In genomic region chr6:83057705-83058321, GRCh38 we compare ENCODE assay signal across 9 cellular contexts. TPM values are rescaled to one million over a fixed set of nuclear protein-coding genes. Genes with fewer than 3 reads are reported as not detected.
DNase-seq lines count a peak whose midpoint lies in the region; ATAC-seq, FAIRE-seq and TF ChIP-seq lines count a peak whose summit lies in the region.
"Had no signal": no experiment of that assay in that cellular context is flagged by ENCODE, and none has a peak within 500 bp of the region (broad histone marks: within the 10 kb centered on the region; RNA-seq: fewer than 3 reads in every experiment).

No MANE protein-coding gene starts in this region.

- no peaks in the 10 kb centered on the region for H3K27me3 Mint-ChIP-seq in type B pancreatic cell

- H4K20me1 ChIP-seq in keratinocyte (ENCODE audit: control insufficient read depth, extremely low read depth, insufficient read depth, low read length), result no peaks in the 10 kb centered on the region

- dilution Hi-C loops in keratinocyte (cut with MboI; ENCODE audit: extremely low pct_ligation_motif_present, low sequenced_read_pairs), result no loop called here

- H3K9me3 Mint-ChIP-seq in type B pancreatic cell, result no peaks in the 10 kb centered on the region

- H3K9ac ChIP-seq in keratinocyte (ENCODE audit: control insufficient read depth, extremely low read depth, insufficient read depth, low read length), result no peak overlapping the region

- in situ Hi-C loops in astrocyte of the spinal cord (cut with HindIII; ENCODE audit: low sequenced_read_pairs), result no loop called here

- H3K27me3 ChIP-seq in keratinocyte (ENCODE audit: control insufficient read depth, extremely low read depth, insufficient read depth, low read length), result no peaks in the 10 kb centered on the region

- peak; percentile 85 for FAIRE-seq in keratinocyte (lab: Jason Lieb, UNC)
- FAIRE-seq: A204.1 had no signal

- peaks cover 4% of the 10 kb centered on the region for H3K4me1 ChIP-seq in keratinocyte (ENCODE audit: control insufficient read depth, extremely low read depth, insufficient read depth, low read length)

- no peak overlapping the region for H2AFZ ChIP-seq in keratinocyte (ENCODE audit: control insufficient read depth, low read length)

- no peak overlapping the region for H3K27ac ChIP-seq in keratinocyte (ENCODE audit: control insufficient read depth, insufficient read depth, low read length)

- ATAC-seq in HG03108 (IDR thresholded peaks at IDR 0.05; ENCODE audit: unreplicated experiment), result peak; percentile 71

- H3K9me3 ChIP-seq in keratinocyte (ENCODE audit: control insufficient read depth, low read depth, low read length), result no peaks in the 10 kb centered on the region

- no peaks in the 10 kb centered on the region for H3K9me1 ChIP-seq in keratinocyte (ENCODE audit: control insufficient read depth, extremely low read depth, insufficient read depth, low read length)

- no peak overlapping the region for H3K4me2 ChIP-seq in keratinocyte (ENCODE audit: control insufficient read depth, extremely low read depth, insufficient read depth, low read depth, low read length)

- no peak overlapping the region for H3K4me3 Mint-ChIP-seq in type B pancreatic cell

- no peaks in the 10 kb centered on the region for H3K79me2 ChIP-seq in keratinocyte (ENCODE audit: control insufficient read depth, insufficient read depth, low read length)

- H3K36me3 ChIP-seq in keratinocyte (ENCODE audit: control insufficient read depth in 2 of 2, extremely low read depth in 1 of 2, insufficient read depth in 2 of 2, low read length in 2 of 2), result peaks cover 0 to 2% of the 10 kb centered on the region in 2 experiments

- peaks cover 7% of the 10 kb centered on the region for H3K36me3 Mint-ChIP-seq in type B pancreatic cell

- H3K27ac Mint-ChIP-seq in type B pancreatic cell, result no peak overlapping the region

- DNase-seq in DMS 273 (lab: John Stamatoyannopoulos, UW; ENCODE audit: unreplicated experiment) (peak; percentile 69), DMS 273 treated with DMSO at 0.1 percent for 48 hours (lab: John Stamatoyannopoulos, UW) (no peak), GM19240 (ENCODE audit: insufficient read length, low spot score) (peak; percentile 5), NCI-H345 treated with DMSO at 0.1 percent for 48 hours (lab: John Stamatoyannopoulos, UW; ENCODE audit: unreplicated experiment) (peak; percentile 27), astrocyte of the spinal cord (ENCODE audit: low read depth, low spot score) (peak; percentile 51), keratinocyte (ENCODE audit: low read depth, low spot score) (no peak), type B pancreatic cell (ENCODE audit: extremely low spot score, unreplicated experiment) (no peak)

- peak; percentile 88 for TF ChIP-seq CTCF in astrocyte of the spinal cord (IDR thresholded peaks at IDR 0.05; ENCODE audit: low read depth, low read length)
- TF ChIP-seq CTCF in keratinocyte (optimal IDR thresholded peaks at IDR 0.05 in 1 of 3, IDR thresholded peaks at IDR 0.05 in 1 of 3, conservative IDR thresholded peaks at IDR 0.05 in 1 of 3; ENCODE audit: extremely low read depth in 1 of 3, insufficient read depth in 2 of 3, low read length in 3 of 3), result peak; percentile 72 to 85 (median 84)
- peak; percentile 81 for TF ChIP-seq CTCF in type B pancreatic cell (conservative IDR thresholded peaks at IDR 0.05)

- H3K4me3 ChIP-seq in astrocyte of the spinal cord (ENCODE audit: low read depth, low read length) (no peak overlapping the region), keratinocyte (ENCODE audit: control insufficient read depth in 2 of 3, extremely low read depth in 1 of 3, insufficient read depth in 2 of 3, low read depth in 1 of 3, low read length in 3 of 3) (no peak overlapping the region)

- H3K4me1 Mint-ChIP-seq in type B pancreatic cell (ENCODE audit: unreplicated experiment), result peaks cover 18% of the 10 kb centered on the region

RNA-seq across cellular contexts. Expression of gene UBE3D, which starts 7.8 kb away (rescaled TPM):
- 4.1 to 6.3 TPM (median 4.5 TPM) in 3 replicates for polyA plus RNA-seq in keratinocyte
- polyA plus RNA-seq in keratinocyte (2011; ENCODE audit: low read depth), result 6.7 TPM
- 3.8 and 5.9 TPM in 2 replicates for polyA plus RNA-seq in keratinocyte (2011; cell fraction: cytosol; rRNA removed)
- 6.0 and 6.8 TPM in 2 replicates for polyA plus RNA-seq in keratinocyte (2011; cell fraction: nucleus; rRNA removed)
- 3.7 and 6.3 TPM in 2 replicates for polyA plus RNA-seq in keratinocyte (2012; ENCODE audit: low replicate concordance)
- 1.2 to 9.9 TPM (median 3.8 TPM) in 3 replicates for polyA minus RNA-seq in keratinocyte
- 1.7 TPM for polyA minus RNA-seq in keratinocyte (2011; cell fraction: cytosol; rRNA and poly(A)+ RNA removed)
- 6.5 and 16.5 TPM in 2 replicates for polyA minus RNA-seq in keratinocyte (2011; cell fraction: nucleus; rRNA and poly(A)+ RNA removed)
- 7.0 and 20.0 TPM in 2 replicates for total RNA-seq in type B pancreatic cell (ENCODE audit: low replicate concordance)

RNA-seq across cellular contexts. Expression of gene DOP1A, which starts 9.7 kb away (rescaled TPM):
- 8.0 to 16.8 TPM (median 14.1 TPM) in 3 replicates for polyA plus RNA-seq in keratinocyte
- 5.4 TPM for polyA plus RNA-seq in keratinocyte (2011; ENCODE audit: low read depth)
- polyA plus RNA-seq in keratinocyte (2011; cell fraction: cytosol; rRNA removed), result 4.6 and 9.2 TPM in 2 replicates
- polyA plus RNA-seq in keratinocyte (2011; cell fraction: nucleus; rRNA removed), result 29.1 and 38.0 TPM in 2 replicates
- polyA plus RNA-seq in keratinocyte (2012; ENCODE audit: low replicate concordance), result 6.4 and 8.6 TPM in 2 replicates
- 8.2 to 53.7 TPM (median 43.8 TPM) in 3 replicates for polyA minus RNA-seq in keratinocyte
- 13.0 TPM for polyA minus RNA-seq in keratinocyte (2011; cell fraction: cytosol; rRNA and poly(A)+ RNA removed)
- polyA minus RNA-seq in keratinocyte (2011; cell fraction: nucleus; rRNA and poly(A)+ RNA removed), result 59.2 and 100 TPM in 2 replicates
- total RNA-seq in type B pancreatic cell (ENCODE audit: low replicate concordance), result 21.7 and 30.1 TPM in 2 replicates

Comparison
In these comparisons a context has a peak if more than half of its experiments do, and no peak if none do; other contexts are left out.
1. DNase-seq: peak in DMS 273 (single experiment), GM19240 (single experiment), NCI-H345 treated with DMSO at 0.1 percent for 48 hours (single experiment) and astrocyte of the spinal cord (single experiment); none in DMS 273 treated with DMSO at 0.1 percent for 48 hours (single experiment), keratinocyte (single experiment) and type B pancreatic cell (single experiment).
2. Peak in every context shown above with its lines, with median percentiles within 50 percentile points of each other: CTCF ChIP-seq.